In the genomic region with DNA sequence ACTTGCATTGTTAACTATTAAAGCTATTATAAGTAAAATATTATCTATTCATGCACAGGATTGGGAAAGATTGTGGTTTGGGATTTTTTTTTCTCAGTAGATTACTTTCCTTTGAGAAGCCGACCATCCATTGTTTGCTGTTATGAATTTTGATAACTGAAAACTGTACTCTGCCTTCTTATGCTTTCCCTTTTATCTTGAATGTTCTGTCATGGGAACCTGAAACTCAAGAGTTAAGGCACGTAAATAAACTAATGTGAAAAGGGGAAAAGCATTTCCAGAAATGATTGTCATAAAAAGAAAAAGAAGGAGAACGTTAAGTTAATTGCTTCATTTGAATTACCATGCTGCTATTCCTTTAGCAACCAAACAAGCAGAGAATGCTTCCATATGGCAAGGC, we compare ENCODE assay signal across 22 cellular contexts.
"Had no signal": no experiment of that assay in that cellular context is flagged by ENCODE, and none has a peak within 500 bp of the region (broad histone marks: within the 10 kb centered on the region; RNA-seq: fewer than 3 reads in every experiment).

No MANE protein-coding gene starts in this region.

- H3K9me3 Mint-ChIP-seq: activated naive CD4-positive, alpha-beta T cell treated with anti-CD3 and anti-CD28 coated beads, Interleukin-2, amount 10 ng/mL, durations not matched to agents 7 days and 5 days; activated T-helper 1 cell treated with anti-CD3 and anti-CD28 coated beads, Interleukin-12 subunit alpha, Interleukin-12 subunit beta, Interleukin-2, Interleukin-4 antibody, amounts not matched to agents 30 ng/mL and 10 ng/mL and 1 ng/mL, durations not matched to agents 14 hours and 24 hours and 36 hours; endodermal cell; nephron progenitor cell had no signal

- H3K36me3 Mint-ChIP-seq: activated naive CD4-positive, alpha-beta T cell treated with anti-CD3 and anti-CD28 coated beads, Interleukin-2, amount 10 ng/mL, durations not matched to agents 7 days and 5 days had no signal

- H3K27ac Mint-ChIP-seq: activated naive CD4-positive, alpha-beta T cell treated with anti-CD3 and anti-CD28 coated beads, Interleukin-2, amount 10 ng/mL, durations not matched to agents 7 days and 5 days; activated T-helper 1 cell treated with anti-CD3 and anti-CD28 coated beads, Interleukin-12 subunit alpha, Interleukin-12 subunit beta, Interleukin-2, Interleukin-4 antibody, amounts not matched to agents 30 ng/mL and 10 ng/mL and 1 ng/mL, durations not matched to agents 14 hours and 24 hours and 36 hours; endodermal cell; nephron progenitor cell had no signal

- DNase-seq: activated CD4-positive, alpha-beta T cell treated with anti-CD3 and anti-CD28 coated beads for 4 hours; activated CD4-positive, alpha-beta T cell treated with anti-CD3 and anti-CD28 coated beads, Interleukin-2, amount 50 U/mL, for 48 hours; activated CD8-positive, alpha-beta memory T cell treated with anti-CD3 and anti-CD28 coated beads for 24 hours; activated CD8-positive, alpha-beta memory T cell treated with anti-CD3 and anti-CD28 coated beads, Interleukin-2, amount 50 U/mL, for 4 hours; activated effector memory CD4-positive, alpha-beta T cell treated with anti-CD3 and anti-CD28 coated beads, Interleukin-2, amount 50 U/mL, for 16 hours; activated naive CD4-positive, alpha-beta T cell treated with anti-CD3 and anti-CD28 coated beads, Interleukin-2, amount 10 ng/mL, durations not matched to agents 7 days and 5 days; activated T-cell treated with anti-CD3 and anti-CD28 coated beads, Interleukin-2, amount 50 U/mL, for 1 hour; amniotic stem cell; brain microvascular endothelial cell; caudate nucleus; endodermal cell; foreskin keratinocyte; islet precursor cell; mammary epithelial cell; nephron progenitor cell; pancreas; psoas muscle; stimulated activated naive CD8-positive, alpha-beta T cell treated with anti-CD3 and anti-CD28 coated beads, Interleukin-15, Interleukin-2, amounts not matched to agents 100 U/mL and 50 U/mL, for 24 hours; testis; transverse colon had no signal

- H3K4me3 ChIP-seq: pancreas, psoas muscle, testis, transverse colon had no signal

- H3K4me3 Mint-ChIP-seq: activated naive CD4-positive, alpha-beta T cell treated with anti-CD3 and anti-CD28 coated beads, Interleukin-2, amount 10 ng/mL, durations not matched to agents 7 days and 5 days; activated T-helper 1 cell treated with anti-CD3 and anti-CD28 coated beads, Interleukin-12 subunit alpha, Interleukin-12 subunit beta, Interleukin-2, Interleukin-4 antibody, amounts not matched to agents 30 ng/mL and 10 ng/mL and 1 ng/mL, durations not matched to agents 14 hours and 24 hours and 36 hours; endodermal cell had no signal

- H3K27ac ChIP-seq: brain microvascular endothelial cell, foreskin keratinocyte, pancreas, psoas muscle, transverse colon had no signal

- H3K4me1 ChIP-seq: foreskin keratinocyte, pancreas had no signal

- H3K27me3 ChIP-seq: brain microvascular endothelial cell, pancreas, testis, transverse colon had no signal

- H3K4me1 Mint-ChIP-seq: activated naive CD4-positive, alpha-beta T cell treated with anti-CD3 and anti-CD28 coated beads, Interleukin-2, amount 10 ng/mL, durations not matched to agents 7 days and 5 days had no signal

- H3K27me3 Mint-ChIP-seq: activated naive CD4-positive, alpha-beta T cell treated with anti-CD3 and anti-CD28 coated beads, Interleukin-2, amount 10 ng/mL, durations not matched to agents 7 days and 5 days had no signal

- H3K9me3 ChIP-seq: pancreas, psoas muscle, testis, transverse colon had no signal

- ATAC-seq: esophagus mucosa; foreskin keratinocyte; pancreas; psoas muscle; stimulated activated naive CD8-positive, alpha-beta T cell treated with anti-CD3 and anti-CD28 coated beads, Interleukin-15, Interleukin-2, amounts not matched to agents 100 U/mL and 50 U/mL, for 24 hours had no signal

- H3K36me3 ChIP-seq: brain microvascular endothelial cell, pancreas, transverse colon had no signal
